Comparison of ENCODE assay signal across 16 cellular contexts in genomic region chr6:11193434-11193833, GRCh38.
"Had no signal": no experiment of that assay in that cellular context is flagged by ENCODE, and none has a peak within 500 bp of the region (broad histone marks: within the 10 kb centered on the region; RNA-seq: fewer than 3 reads in every experiment).

No MANE protein-coding gene starts in this region.

- H3K27ac Mint-ChIP-seq: activated B cell treated with CpG ODN at 0.5 μM for 24 hours had no signal

- FAIRE-seq: keratinocyte had no signal

- ATAC-seq: activated T-cell treated with anti-CD3 and anti-CD28 coated beads, Interleukin-2, amount 50 U/mL, for 4 hours; gastrocnemius medialis; heart right ventricle; upper lobe of right lung had no signal

- H3K27me3 Mint-ChIP-seq: activated B cell treated with CpG ODN at 0.5 μM for 24 hours had no signal

- H3K4me3 Mint-ChIP-seq: activated B cell treated with CpG ODN at 0.5 μM for 24 hours; activated T-cell treated with anti-CD3 and anti-CD28 coated beads, Interleukin-2, amount 50 U/mL, for 4 hours had no signal

- H3K9me3 ChIP-seq: gastrocnemius medialis, heart right ventricle, left ventricle myocardium inferior, upper lobe of right lung had no signal

- DNase-seq: activated B cell treated with CpG ODN at 0.5 μM for 24 hours; activated CD4-positive, alpha-beta T cell treated with anti-CD3 and anti-CD28 coated beads, Interleukin-2, amount 50 U/mL, for 1 hour; activated gamma-delta T cell treated with Interleukin-2 at 50 U/mL for 16 hours; activated T-cell treated with anti-CD3 and anti-CD28 coated beads, Interleukin-2, amount 50 U/mL, for 4 hours; effector CD4-positive, alpha-beta T cell; gastrocnemius medialis; heart right ventricle; left ventricle myocardium inferior; posterior cingulate gyrus; stimulated activated naive CD4-positive, alpha-beta T cell; substantia nigra; T-helper 1 cell; upper lobe of right lung had no signal

- H3K4me3 ChIP-seq: coronary artery, gastrocnemius medialis, heart right ventricle, left ventricle myocardium inferior, SK-N-MC, upper lobe of right lung had no signal

- H3K27me3 ChIP-seq: gastrocnemius medialis, heart right ventricle, upper lobe of right lung had no signal

- H3K27ac ChIP-seq: SK-N-MC had no signal

- H3K9me3 Mint-ChIP-seq: activated B cell treated with CpG ODN at 0.5 μM for 24 hours; activated T-cell treated with anti-CD3 and anti-CD28 coated beads, Interleukin-2, amount 50 U/mL, for 4 hours had no signal
